Comparison of ENCODE assay signal across 9 cellular contexts in genomic region chr20:17648782-17649730, GRCh38. TPM values are rescaled to one million over a fixed set of nuclear protein-coding genes. Genes with fewer than 3 reads are reported as not detected.
DNase-seq lines count a peak whose midpoint lies in the region; ATAC-seq, FAIRE-seq and TF ChIP-seq lines count a peak whose summit lies in the region.
"Had no signal": no experiment of that assay in that cellular context is flagged by ENCODE, and none has a peak within 500 bp of the region (broad histone marks: within the 10 kb centered on the region; RNA-seq: fewer than 3 reads in every experiment).

No MANE protein-coding gene starts in this region.

- CTCF ChIA-PET in activated CD8-positive, alpha-beta memory T cell treated with anti-CD3 and anti-CD28 coated beads, Interleukin-2, amount 10 ng/mL, durations not matched to agents 7 days and 5 days (lab: Charles Lee): interaction anchor here (0.6 to 1.9 kb wide), 9 partner anchors 11 to 144 kb away, joined by 3 to 11 read pairs (median 4); partner anchors contain the start of genes DSTN and RRBP1

- peaks cover 16% of the 10 kb centered on the region for H3K4me1 Mint-ChIP-seq in activated CD8-positive, alpha-beta memory T cell treated with anti-CD3 and anti-CD28 coated beads, Interleukin-2, amount 10 ng/mL, durations not matched to agents 7 days and 5 days
- H3K4me1 Mint-ChIP-seq in mesothelial cell of epicardium: peaks cover 29% of the 10 kb centered on the region
- no peaks in the 10 kb centered on the region for H3K4me1 Mint-ChIP-seq in activated T-helper 17 cell treated with anti-CD3 and anti-CD28 coated beads, Interleukin-2, amount 50 U/mL, for 72 hours

- no peaks in the 10 kb centered on the region for H3K27me3 Mint-ChIP-seq in activated CD8-positive, alpha-beta memory T cell treated with anti-CD3 and anti-CD28 coated beads, Interleukin-2, amount 10 ng/mL, durations not matched to agents 7 days and 5 days
- H3K27me3 Mint-ChIP-seq in mesothelial cell of epicardium (ENCODE audit: low read depth): no peaks in the 10 kb centered on the region
- H3K27me3 Mint-ChIP-seq in activated T-helper 17 cell treated with anti-CD3 and anti-CD28 coated beads, Interleukin-2, amount 50 U/mL, for 72 hours: no peaks in the 10 kb centered on the region

- no peaks in the 10 kb centered on the region for H3K9me3 Mint-ChIP-seq in activated CD8-positive, alpha-beta memory T cell treated with anti-CD3 and anti-CD28 coated beads, Interleukin-2, amount 10 ng/mL, durations not matched to agents 7 days and 5 days (ENCODE audit: low read depth)
- no peaks in the 10 kb centered on the region for H3K9me3 Mint-ChIP-seq in mesothelial cell of epicardium
- no peaks in the 10 kb centered on the region for H3K9me3 Mint-ChIP-seq in activated T-helper 17 cell treated with anti-CD3 and anti-CD28 coated beads, Interleukin-2, amount 50 U/mL, for 72 hours

- H3K4me3 ChIP-seq in bronchial epithelial cell (ENCODE audit: low read depth, low read length): no peak overlapping the region

- H3K27ac Mint-ChIP-seq in activated CD8-positive, alpha-beta memory T cell treated with anti-CD3 and anti-CD28 coated beads, Interleukin-2, amount 10 ng/mL, durations not matched to agents 7 days and 5 days: no peak overlapping the region
- peak overlapping the region; percentile 54 for H3K27ac Mint-ChIP-seq in mesothelial cell of epicardium
- H3K27ac Mint-ChIP-seq in activated T-helper 17 cell treated with anti-CD3 and anti-CD28 coated beads, Interleukin-2, amount 50 U/mL, for 72 hours: no peak overlapping the region

- TF ChIP-seq CTCF in bronchial epithelial cell (IDR thresholded peaks at IDR 0.05; ENCODE audit: insufficient read depth, low read length, severe bottlenecking) (peak; percentile 70), mesothelial cell of epicardium (IDR thresholded peaks at IDR 0.05; ENCODE audit: unreplicated experiment) (peak; percentile 35)

- H3K36me3 ChIP-seq in bronchial epithelial cell (ENCODE audit: control insufficient read depth, insufficient read depth, low read length): peaks cover 8% of the 10 kb centered on the region

- ATAC-seq in activated CD8-positive, alpha-beta memory T cell treated with anti-CD3 and anti-CD28 coated beads, Interleukin-2, amount 10 ng/mL, durations not matched to agents 7 days and 5 days: peak; percentile 42
- ATAC-seq in activated T-helper 17 cell treated with anti-CD3 and anti-CD28 coated beads, Interleukin-2, amount 50 U/mL, for 72 hours (replicated peaks): no peak
- ATAC-seq in HG03565 (IDR thresholded peaks at IDR 0.05; ENCODE audit: unreplicated experiment) (no peak), GM19395 (IDR thresholded peaks at IDR 0.05; ENCODE audit: unreplicated experiment) (no peak)

- H3K27me3 ChIP-seq in bronchial epithelial cell (ENCODE audit: control insufficient read depth, insufficient read depth, low read length): no peaks in the 10 kb centered on the region

- FAIRE-seq in bronchial epithelial cell (lab: Jason Lieb, UNC): no peak
- FAIRE-seq: G401.6 had no signal

- no peak for DNase-seq in activated CD8-positive, alpha-beta memory T cell treated with anti-CD3 and anti-CD28 coated beads, Interleukin-2, amount 10 ng/mL, durations not matched to agents 7 days and 5 days
- DNase-seq in activated CD8-positive, alpha-beta memory T cell treated with anti-CD3 and anti-CD28 coated beads for 24 hours: no peak
- DNase-seq in NCI-H526 treated with DMSO at 0.1 percent for 48 hours (lab: John Stamatoyannopoulos, UW): peak; percentile 41
- DNase-seq in bronchial epithelial cell (ENCODE audit: low read depth): no peak
- DNase-seq in mesothelial cell of epicardium (ENCODE audit: low spot score in 2 of 2, unreplicated experiment in 2 of 2): no peak

- no peaks in the 10 kb centered on the region for H3K36me3 Mint-ChIP-seq in activated CD8-positive, alpha-beta memory T cell treated with anti-CD3 and anti-CD28 coated beads, Interleukin-2, amount 10 ng/mL, durations not matched to agents 7 days and 5 days
- H3K36me3 Mint-ChIP-seq in mesothelial cell of epicardium: peaks cover under 1% of the 10 kb centered on the region
- no peaks in the 10 kb centered on the region for H3K36me3 Mint-ChIP-seq in activated T-helper 17 cell treated with anti-CD3 and anti-CD28 coated beads, Interleukin-2, amount 50 U/mL, for 72 hours (ENCODE audit: low read depth)

- no peak overlapping the region for H3K4me3 Mint-ChIP-seq in activated CD8-positive, alpha-beta memory T cell treated with anti-CD3 and anti-CD28 coated beads, Interleukin-2, amount 10 ng/mL, durations not matched to agents 7 days and 5 days
- H3K4me3 Mint-ChIP-seq in mesothelial cell of epicardium: no peak overlapping the region
- H3K4me3 Mint-ChIP-seq in activated T-helper 17 cell treated with anti-CD3 and anti-CD28 coated beads, Interleukin-2, amount 50 U/mL, for 72 hours: no peak overlapping the region

RNA-seq across cellular contexts. Expression of gene RRBP1, which starts 33.0 kb away (rescaled TPM):
- 10 to 100 TPM; 55.7 to 59.6 TPM for total RNA-seq in activated CD8-positive, alpha-beta memory T cell treated with anti-CD3 and anti-CD28 coated beads, Interleukin-2, amount 10 ng/mL, durations not matched to agents 7 days and 5 days
- total RNA-seq in bronchial epithelial cell: 65.0 and 97.5 TPM in 2 replicates
- 211 to 212 TPM (median 211 TPM) in 3 replicates for total RNA-seq in mesothelial cell of epicardium
- 10 to 100 TPM; 21.6 to 32.5 TPM for total RNA-seq in activated T-helper 17 cell treated with anti-CD3 and anti-CD28 coated beads, Interleukin-2, amount 50 U/mL, for 72 hours

RNA-seq across cellular contexts. Expression of gene BANF2, which starts 50.7 kb away (rescaled TPM):
- total RNA-seq in activated CD8-positive, alpha-beta memory T cell treated with anti-CD3 and anti-CD28 coated beads, Interleukin-2, amount 10 ng/mL, durations not matched to agents 7 days and 5 days: not detected
- not detected in 2 replicates for total RNA-seq in bronchial epithelial cell
- not detected in 3 replicates for total RNA-seq in mesothelial cell of epicardium
- not detected for total RNA-seq in activated T-helper 17 cell treated with anti-CD3 and anti-CD28 coated beads, Interleukin-2, amount 50 U/mL, for 72 hours
